18 cellular contexts compared by ENCODE assay signal in the genomic region with DNA sequence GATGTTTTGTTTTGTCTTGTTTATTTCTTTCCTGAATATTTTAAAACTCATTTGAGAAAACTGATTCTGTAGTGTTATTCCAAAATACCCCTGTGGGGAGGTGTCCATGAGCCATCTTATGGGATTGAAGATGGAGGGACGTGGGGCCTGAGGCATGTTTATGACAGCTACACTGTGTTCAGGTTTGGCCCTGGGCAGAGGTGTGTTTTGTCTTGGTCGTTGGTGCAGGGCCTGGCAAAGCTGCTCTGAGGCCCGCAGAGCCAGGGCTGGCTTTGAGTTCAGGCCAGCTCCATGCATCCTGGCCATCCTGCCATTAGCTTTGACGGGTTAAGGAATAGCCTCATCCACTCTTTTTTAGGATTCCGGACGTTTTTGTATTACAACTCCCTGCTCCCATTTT.
"Had no signal": no experiment of that assay in that cellular context is flagged by ENCODE, and none has a peak within 500 bp of the region (broad histone marks: within the 10 kb centered on the region; RNA-seq: fewer than 3 reads in every experiment).

No MANE protein-coding gene starts in this region.

- DNase-seq: KBM-7, MV-4-11, NCI-H1048, NCI-H1105 treated with DMSO at 0.1 percent for 48 hours, NCI-H1417 treated with DMSO at 0.1 percent for 48 hours, NCI-H146, NCI-H1694 treated with DMSO at 0.1 percent for 48 hours, NCI-H1930, NCI-H2081, NCI-H2107, NCI-H226, NCI-H446, NCI-H510A, NCI-H524 treated with DMSO at 0.1 percent for 48 hours, NCI-H69, NCI-H774, Right ventricle myocardium superior, RPMI8226 had no signal
